Comparison of ENCODE assay signal across 15 cellular contexts in the genomic region with DNA sequence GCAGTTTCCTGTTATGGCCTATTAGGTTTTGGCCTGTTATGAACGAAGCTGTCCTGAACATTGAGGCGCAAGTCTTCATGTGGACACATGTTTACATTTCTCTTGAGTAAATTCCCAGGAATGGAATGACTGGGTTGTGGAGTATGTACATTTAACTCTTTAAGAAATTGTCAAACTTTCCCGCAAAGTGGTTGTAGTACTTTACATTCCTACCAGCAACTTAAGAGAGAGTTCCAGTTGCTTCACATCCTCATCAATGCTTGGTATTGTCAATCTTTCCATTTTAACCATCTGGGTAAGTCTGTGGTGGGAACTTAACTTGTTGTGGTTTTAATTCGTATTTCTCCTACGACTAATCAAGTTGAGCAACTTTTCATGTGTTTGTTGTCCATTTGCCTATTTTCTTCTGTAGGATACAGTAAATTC.
DNase-seq lines count a peak whose midpoint lies in the region; TF ChIP-seq lines count a peak whose summit lies in the region.
"Had no signal": no experiment of that assay in that cellular context is flagged by ENCODE, and none has a peak within 500 bp of the region (broad histone marks: within the 10 kb centered on the region; RNA-seq: fewer than 3 reads in every experiment).

No MANE protein-coding gene starts in this region.

- no peak overlapping the region for H4K5ac ChIP-seq in H9 (ENCODE audit: insufficient read length, low read depth, low read length)

- no peak overlapping the region for H2BK15ac ChIP-seq in H9 (ENCODE audit: low read depth, low read length)

- H3K27ac Mint-ChIP-seq in H9: no peak overlapping the region
- H3K27ac Mint-ChIP-seq: stimulated activated naive CD8-positive, alpha-beta T cell treated with anti-CD3 and anti-CD28 coated beads, Interleukin-15, Interleukin-2, amounts not matched to agents 100 ng/mL and 50 ng/mL, for 24 hours had no signal

- H3K9me3 ChIP-seq in smooth muscle cell (replicated peaks; ENCODE audit: low read depth): no peaks in the 10 kb centered on the region
- no peaks in the 10 kb centered on the region for H3K9me3 ChIP-seq in H9 (ENCODE audit: control insufficient read depth, low read depth, low read length)
- H3K9me3 ChIP-seq in osteoblast (ENCODE audit: low read depth, low read length): peaks cover 3% of the 10 kb centered on the region

- 21% methylated on average over 5 of the region's 5 CpGs for WGBS in smooth muscle cell (ENCODE audit: low lambda C conversion rate)
- WGBS in H9 (ENCODE audit: extremely low coverage, insufficient read length, low lambda C conversion rate): no CpG with 5 or more reads among the region's 5 CpGs

- no peak overlapping the region for H3K18ac ChIP-seq in H9 (ENCODE audit: insufficient read length, low read depth, low read length)

- H3K27me3 Mint-ChIP-seq in H9 (ENCODE audit: low read depth): peaks cover 55% of the 10 kb centered on the region

- no peaks in the 10 kb centered on the region for H3K79me1 ChIP-seq in H9 (ENCODE audit: insufficient read depth, low read depth, low read length, poor library complexity, severe bottlenecking)

- H4K91ac ChIP-seq in H9 (ENCODE audit: insufficient read length, low read depth, low read length): no peak overlapping the region

- H4K8ac ChIP-seq in H9 (replicated peaks; ENCODE audit: insufficient read length, low read depth, low read length): no peak overlapping the region

- no peak overlapping the region for H3K56ac ChIP-seq in H9 (ENCODE audit: insufficient read length, low read depth, low read length)

- H3K9me3 Mint-ChIP-seq in H9: peaks cover 16% of the 10 kb centered on the region in 2 experiments

- DNase-seq in HCEC 1CT (peak; percentile 98), RKO (ENCODE audit: low spot score) (peak; percentile 24), fibroblast of gingiva (ENCODE audit: low read depth) (peak; percentile 83), smooth muscle cell (lab: John Stamatoyannopoulos, UW; ENCODE audit: unreplicated experiment) (no peak), H9 (no peak), osteoblast (ENCODE audit: insufficient read length, low spot score, missing footprints) (no peak), GOT3 (lab: John Stamatoyannopoulos, UW) (no peak), dorsolateral prefrontal cortex (no peak)
- DNase-seq: DMS79 treated with DMSO at 0.1 percent for 48 hours, left ventricle myocardium superior, NCI-H1092 treated with DMSO at 0.1 percent for 48 hours, NCI-H82, T-helper 2 cell had no signal

- peak overlapping the region; percentile 46 for H3K4me2 ChIP-seq in smooth muscle cell
- no peak overlapping the region for H3K4me2 ChIP-seq in H9 (ENCODE audit: insufficient read depth, insufficient read length, low read length)
- H3K4me2 ChIP-seq in osteoblast (ENCODE audit: insufficient read depth, low read length): no peak overlapping the region

- H3K23ac ChIP-seq in H9 (ENCODE audit: insufficient read length, low read depth, low read length): no peak overlapping the region

- H3K27ac ChIP-seq in smooth muscle cell (ENCODE audit: low read depth) (peak overlapping the region; percentile 78), H9 (ENCODE audit: insufficient read length, low read depth, low read length) (no peak overlapping the region), osteoblast (ENCODE audit: low read depth, low read length) (no peak overlapping the region), dorsolateral prefrontal cortex (no peak overlapping the region)
- H3K27ac ChIP-seq: esophagus muscularis mucosa had no signal

- no peak overlapping the region for H2AK5ac ChIP-seq in H9 (ENCODE audit: insufficient read length, low read length)

- H3K23me2 ChIP-seq in H9 (ENCODE audit: insufficient read length, low read depth, low read length, poor library complexity, severe bottlenecking): no peaks in the 10 kb centered on the region

- H2BK12ac ChIP-seq in H9 (ENCODE audit: insufficient read length, low read depth, low read length): no peak overlapping the region

- no peaks in the 10 kb centered on the region for H3K4me1 Mint-ChIP-seq in H9

- H2BK120ac ChIP-seq in H9 (ENCODE audit: low read depth, low read length, poor library complexity, severe bottlenecking): no peak overlapping the region

- H3F3A ChIP-seq in smooth muscle cell (ENCODE audit: low read depth): no peaks in the 10 kb centered on the region

- TF ChIP-seq CTCF in smooth muscle cell (IDR thresholded peaks at IDR 0.05; ENCODE audit: borderline replicate concordance, insufficient read depth, poor library complexity, severe bottlenecking): no peak
- no peak for TF ChIP-seq CTCF in H9 (conservative IDR thresholded peaks at IDR 0.05)
- TF ChIP-seq CTCF in osteoblast (IDR thresholded peaks at IDR 0.05; ENCODE audit: extremely low read depth, low read depth, low read length): no peak
- no peak for TF ChIP-seq CTCF in dorsolateral prefrontal cortex (IDR thresholded peaks at IDR 0.05 in 54 of 56, conservative IDR thresholded peaks at IDR 0.05 in 2 of 56; ENCODE audit: low read depth in 1 of 56, partially characterized antibody in 56 of 56)

- H3K36me3 ChIP-seq in smooth muscle cell (ENCODE audit: low read depth) (no peaks in the 10 kb centered on the region), osteoblast (ENCODE audit: insufficient read depth, low read length) (no peaks in the 10 kb centered on the region)
- H3K36me3 ChIP-seq: esophagus muscularis mucosa had no signal

- no peak overlapping the region for H2BK20ac ChIP-seq in H9 (ENCODE audit: low read depth, low read length, poor library complexity, severe bottlenecking)

- H3K79me2 ChIP-seq in smooth muscle cell (ENCODE audit: low read depth) (no peaks in the 10 kb centered on the region), H9 (ENCODE audit: insufficient read depth, low read length) (no peaks in the 10 kb centered on the region), osteoblast (ENCODE audit: insufficient read depth, low read length) (no peaks in the 10 kb centered on the region)

- no peak overlapping the region for H3K4me3 ChIP-seq in smooth muscle cell
- H3K4me3 ChIP-seq in osteoblast (ENCODE audit: insufficient read depth, low read length): no peak overlapping the region
- no peak overlapping the region for H3K4me3 ChIP-seq in dorsolateral prefrontal cortex
- H3K4me3 ChIP-seq: esophagus muscularis mucosa had no signal

- H3K4me3 Mint-ChIP-seq in H9: no peak overlapping the region
- H3K4me3 Mint-ChIP-seq: stimulated activated naive CD8-positive, alpha-beta T cell treated with anti-CD3 and anti-CD28 coated beads, Interleukin-15, Interleukin-2, amounts not matched to agents 100 ng/mL and 50 ng/mL, for 24 hours had no signal

- H3K9ac ChIP-seq in smooth muscle cell (ENCODE audit: low read depth): peak overlapping the region; percentile 31
- no peak overlapping the region for H3K9ac ChIP-seq in H9 (ENCODE audit: extremely low read depth, insufficient read length, low read length)

- no peak overlapping the region for H3K14ac ChIP-seq in H9 (ENCODE audit: insufficient read depth, low read length)

- H3K27me3 ChIP-seq in smooth muscle cell (ENCODE audit: low read depth) (peaks cover 25% of the 10 kb centered on the region), H9 (ENCODE audit: insufficient read depth, low read length) (no peaks in the 10 kb centered on the region), osteoblast (ENCODE audit: insufficient read depth, low read length) (peaks cover 44% of the 10 kb centered on the region), dorsolateral prefrontal cortex (peaks cover 0 to 13% (median 0%) of the 10 kb centered on the region in 45 donors)

- intact Hi-C loops in dorsolateral prefrontal cortex (cut with DNase I): no loop called here

- H3K4ac ChIP-seq in H9 (ENCODE audit: low read depth, low read length): no peak overlapping the region

- H3T11ph ChIP-seq in H9 (ENCODE audit: low read length): no peak overlapping the region

- peaks cover 0 to 9% (median 2%) of the 10 kb centered on the region in 3 experiments; a peak in 4 of 7 replicates for H3K36me3 Mint-ChIP-seq in H9 (ENCODE audit: insufficient read depth in 1 of 3, low read depth in 3 of 3)

- H2BK5ac ChIP-seq in H9 (ENCODE audit: insufficient read length, low read length): no peak overlapping the region

- H4K20me1 ChIP-seq in smooth muscle cell (ENCODE audit: low read depth) (no peaks in the 10 kb centered on the region), H9 (ENCODE audit: control insufficient read depth, insufficient read depth, insufficient read length) (no peaks in the 10 kb centered on the region), osteoblast (ENCODE audit: insufficient read depth, low read length) (no peaks in the 10 kb centered on the region)

- H3K4me1 ChIP-seq in smooth muscle cell (ENCODE audit: low read depth): no peaks in the 10 kb centered on the region
- H3K4me1 ChIP-seq in H9 (ENCODE audit: insufficient read depth, low read length): no peaks in the 10 kb centered on the region
- H3K4me1 ChIP-seq in osteoblast (ENCODE audit: insufficient read depth, low read length): peaks cover 2% of the 10 kb centered on the region
- H3K4me1 ChIP-seq: esophagus muscularis mucosa had no signal

- H2AFZ ChIP-seq in smooth muscle cell (ENCODE audit: low read depth) (no peak overlapping the region), H9 (ENCODE audit: low read length) (no peak overlapping the region), osteoblast (ENCODE audit: low read length) (no peak overlapping the region)

Comparison
In these comparisons a context has a peak if more than half of its experiments do, and no peak if none do; other contexts are left out.
1. DNase-seq: peak in HCEC 1CT (single experiment), RKO (single experiment) and fibroblast of gingiva (single experiment); none in smooth muscle cell (single experiment), H9 (single experiment), osteoblast (single experiment), GOT3 (single experiment) and dorsolateral prefrontal cortex (0 of 10).